Comparison of ENCODE assay signal across 22 cellular contexts in genomic region chr21:45938811-45939520, GRCh38. TPM values are rescaled to one million over a fixed set of nuclear protein-coding genes. Genes with fewer than 3 reads are reported as not detected.
"Had no signal": no experiment of that assay in that cellular context is flagged by ENCODE, and none has a peak within 500 bp of the region (broad histone marks: within the 10 kb centered on the region; RNA-seq: fewer than 3 reads in every experiment).

No MANE protein-coding gene starts in this region.

- H3K9me3 ChIP-seq: lower lobe of right lung, prostate gland, upper lobe of right lung had no signal

- H3K4me3 ChIP-seq: dorsolateral prefrontal cortex, heart right ventricle, left ventricle myocardium inferior, lower lobe of right lung, neural progenitor cell, prostate gland, skin epidermis, tibial nerve, upper lobe of right lung had no signal

- ATAC-seq: left cardiac atrium; lower lobe of right lung; natural killer cell treated with Interleukin-12 subunit alpha and Interleukin-12 subunit beta and Interleukin-15 and Interleukin-18, amount 100 ng/mL, for 72 hours; sciatic nerve; stimulated activated effector memory CD8-positive, alpha-beta T cell treated with anti-CD3 and anti-CD28 coated beads, Interleukin-12 subunit alpha, Interleukin-12 subunit beta, amount 100 ng/mL, for 72 hours; stimulated activated naive CD8-positive, alpha-beta T cell treated with anti-CD3 and anti-CD28 coated beads, Interleukin-15, Interleukin-2, amounts not matched to agents 100 U/mL and 50 U/mL, for 24 hours; upper lobe of right lung had no signal

- H3K27me3 ChIP-seq: heart right ventricle, neural progenitor cell, tibial nerve had no signal

- H3K36me3 ChIP-seq: heart right ventricle, lower lobe of right lung, neural progenitor cell, prostate gland, upper lobe of right lung had no signal

- DNase-seq: central memory CD4-positive, alpha-beta T cell; cortex of kidney; dorsolateral prefrontal cortex; effector CD8-positive, alpha-beta T cell; heart right ventricle; immature natural killer cell; left cardiac atrium; left ventricle myocardium inferior; lower lobe of right lung; occipital lobe; stimulated activated CD4-positive, alpha-beta T cell treated with anti-CD3 and anti-CD28 coated beads, Interleukin-12 subunit alpha, Interleukin-12 subunit beta, amount 100 ng/mL, for 4 hours; stimulated activated CD8-positive, alpha-beta memory T cell treated with anti-CD3 and anti-CD28 coated beads, Interleukin-4, amount 100 ng/mL, for 48 hours; stimulated activated naive CD8-positive, alpha-beta T cell treated with anti-CD3 and anti-CD28 coated beads, Interleukin-15, Interleukin-2, amounts not matched to agents 100 U/mL and 50 U/mL, for 24 hours; upper lobe of right lung had no signal

- H3K4me1 ChIP-seq: heart right ventricle, left ventricle myocardium inferior, lower lobe of right lung, neural progenitor cell, parathyroid adenoma, prostate gland, tibial nerve, upper lobe of right lung had no signal

- H3K27ac ChIP-seq: dorsolateral prefrontal cortex, heart right ventricle, left ventricle myocardium inferior, lower lobe of right lung, neural progenitor cell, parathyroid adenoma, prostate gland, skin epidermis, tibial nerve, upper lobe of right lung had no signal

RNA-seq across cellular contexts. Expression of gene COL6A1, which starts 42.6 kb away (rescaled TPM):
- total RNA-seq: natural killer cell treated with Interleukin-12 subunit alpha and Interleukin-12 subunit beta and Interleukin-15 and Interleukin-18, amount 100 ng/mL, for 72 hours had no signal
